In genomic region chr1:167947733-167948132, GRCh38 we compare ENCODE assay signal across 20 cellular contexts. TPM values are rescaled to one million over a fixed set of nuclear protein-coding genes. Genes with fewer than 3 reads are reported as not detected.
DNase-seq lines count a peak whose midpoint lies in the region; ATAC-seq, FAIRE-seq and TF ChIP-seq lines count a peak whose summit lies in the region.
"Had no signal": no experiment of that assay in that cellular context is flagged by ENCODE, and none has a peak within 500 bp of the region (broad histone marks: within the 10 kb centered on the region; RNA-seq: fewer than 3 reads in every experiment).

No MANE protein-coding gene starts in this region.

- H3F3A ChIP-seq in GM23338 (replicated peaks; ENCODE audit: low read depth), result no peaks in the 10 kb centered on the region
- H3F3A ChIP-seq in smooth muscle cell (ENCODE audit: low read depth), result no peaks in the 10 kb centered on the region

- H3K27ac Mint-ChIP-seq in GM23338, result peak overlapping the region; percentile 19
- H3K27ac Mint-ChIP-seq in WTC11, result peak overlapping the region; percentile 61
- no peak overlapping the region for H3K27ac Mint-ChIP-seq in Calu3 (ENCODE audit: unreplicated experiment)

- H3K4me3 Mint-ChIP-seq in GM23338, result no peak overlapping the region
- no peak overlapping the region for H3K4me3 Mint-ChIP-seq in WTC11
- H3K4me3 Mint-ChIP-seq in Calu3 (ENCODE audit: low read depth, unreplicated experiment), result no peak overlapping the region

- H3K9me3 ChIP-seq in HepG2 (ENCODE audit: low read length) (no peaks in the 10 kb centered on the region), smooth muscle cell (replicated peaks; ENCODE audit: low read depth) (no peaks in the 10 kb centered on the region), gastroesophageal sphincter (no peaks in the 10 kb centered on the region)

- no peak for TF ChIP-seq POLR2A in HepG2 (IDR thresholded peaks at IDR 0.05; ENCODE audit: insufficient read depth in 1 of 2, low read depth in 2 of 2, low read length in 2 of 2)
- no peak for TF ChIP-seq POLR2A in gastroesophageal sphincter (IDR thresholded peaks at IDR 0.05)

- H3K4me1 Mint-ChIP-seq in GM23338, result peaks cover 15% of the 10 kb centered on the region
- H3K4me1 Mint-ChIP-seq in WTC11, result peaks cover 16% of the 10 kb centered on the region
- peaks cover 29% of the 10 kb centered on the region for H3K4me1 Mint-ChIP-seq in Calu3 (ENCODE audit: low read depth, unreplicated experiment)

- TF ChIP-seq CTCF in GM23338 (conservative IDR thresholded peaks at IDR 0.05; ENCODE audit: low read depth in 2 of 2) (no peak), WTC11 (IDR thresholded peaks at IDR 0.05) (no peak), HepG2 (CRISPR knock-in tag; IDR thresholded peaks at IDR 0.05) (no peak), smooth muscle cell (IDR thresholded peaks at IDR 0.05; ENCODE audit: borderline replicate concordance, insufficient read depth, poor library complexity, severe bottlenecking) (no peak), gastroesophageal sphincter (IDR thresholded peaks at IDR 0.05) (no peak), Calu3 (IDR thresholded peaks at IDR 0.05; ENCODE audit: unreplicated experiment) (no peak)

- peaks cover 7% of the 10 kb centered on the region; the same call in 1 of the 2 replicates for H3K36me3 ChIP-seq in GM23338 (ENCODE audit: insufficient read depth)
- peaks cover 3 to 8% of the 10 kb centered on the region in 2 experiments; a peak in 4 of 5 replicates for H3K36me3 ChIP-seq in HepG2 (replicated peaks in 1 of 2; ENCODE audit: control insufficient read depth in 1 of 2, insufficient read depth in 2 of 2, low read length in 2 of 2)
- peaks cover 2% of the 10 kb centered on the region for H3K36me3 ChIP-seq in smooth muscle cell (ENCODE audit: low read depth)
- peaks cover 0 to 9% of the 10 kb centered on the region in 2 donors for H3K36me3 ChIP-seq in gastroesophageal sphincter

- peak; percentile 15 for FAIRE-seq in HepG2 (lab: Jason Lieb, UNC)

- peaks cover 29% of the 10 kb centered on the region for H3K36me3 Mint-ChIP-seq in GM23338 (ENCODE audit: low read depth)
- H3K36me3 Mint-ChIP-seq in WTC11, result peaks cover 28% of the 10 kb centered on the region
- peaks cover 8% of the 10 kb centered on the region for H3K36me3 Mint-ChIP-seq in Calu3 (ENCODE audit: insufficient read depth, unreplicated experiment)

- H3K9ac ChIP-seq in HepG2 (ENCODE audit: insufficient read depth, low read depth, low read length) (no peak overlapping the region), smooth muscle cell (ENCODE audit: low read depth) (no peak overlapping the region)
- H3K9ac ChIP-seq: GM23248 had no signal

- in situ Hi-C loops in HepG2 (cut with HindIII; ENCODE audit: extremely low pct_ligation_motif_present, low pct_unique_long_range_greater_than_20kb), result no loop called here

- H2AFZ ChIP-seq in GM23338 (no peak overlapping the region), HepG2 (ENCODE audit: low read length) (no peak overlapping the region), smooth muscle cell (ENCODE audit: low read depth) (no peak overlapping the region)
- H2AFZ ChIP-seq: GM23248 had no signal

- H3K9me3 Mint-ChIP-seq in GM23338 (peaks cover 2% of the 10 kb centered on the region; the same call in 2 of the 3 replicates), WTC11 (peaks cover 5% of the 10 kb centered on the region), Calu3 (ENCODE audit: low read depth, unreplicated experiment) (no peaks in the 10 kb centered on the region)

- DNase-seq in GM23338 (ENCODE audit: low spot score) (no peak), WTC11 (ENCODE audit: low spot score) (no peak), HepG2 (ENCODE audit: low spot score) (peak; percentile 26), smooth muscle cell (lab: John Stamatoyannopoulos, UW; ENCODE audit: unreplicated experiment) (no peak), Calu3 (no peak)
- DNase-seq: ACHN, AML-193, GDM1, GM23248, NCI-H1417, NCI-H187, NCI-H2227 treated with DMSO at 0.1 percent for 48 hours, NCI-H524, NCI-H82, OCI-M1, SHP77 had no signal

- 77% methylated on average over 2 of the region's 2 CpGs for WGBS in HepG2 (ENCODE audit: low lambda C conversion rate)
- WGBS in smooth muscle cell (ENCODE audit: low lambda C conversion rate), result 92% methylated on average over 2 of the region's 2 CpGs
- 79 to 86% methylated on average over 2 of the region's 2 CpGs for WGBS in gastroesophageal sphincter (ENCODE audit: low coverage in 1 of 2), 2 donors

- H3K27me3 Mint-ChIP-seq in GM23338 (ENCODE audit: insufficient read depth, low read depth, poor library complexity) (peaks cover 2% of the 10 kb centered on the region), WTC11 (ENCODE audit: low read depth) (no peaks in the 10 kb centered on the region), Calu3 (ENCODE audit: unreplicated experiment) (no peaks in the 10 kb centered on the region)

- H3K27me3 ChIP-seq in GM23338 (ENCODE audit: insufficient read depth) (no peaks in the 10 kb centered on the region), HepG2 (ENCODE audit: control insufficient read depth in 1 of 2, insufficient read depth in 2 of 2, low read length in 2 of 2) (no peaks in the 10 kb centered on the region), smooth muscle cell (ENCODE audit: low read depth) (no peaks in the 10 kb centered on the region), gastroesophageal sphincter (no peaks in the 10 kb centered on the region)

- H3K4me2 ChIP-seq in GM23338, result peak overlapping the region; percentile 3; the same call in 1 of the 2 replicates
- H3K4me2 ChIP-seq in HepG2 (ENCODE audit: low read depth, low read length), result peak overlapping the region; percentile 31; the same call in 1 of the 2 replicates
- no peak overlapping the region for H3K4me2 ChIP-seq in smooth muscle cell

- H3K4me1 ChIP-seq in GM23338 (ENCODE audit: insufficient read depth) (peaks cover 14% of the 10 kb centered on the region; the same call in 1 of the 2 replicates), HepG2 (ENCODE audit: insufficient read depth, low read length) (peaks cover 33% of the 10 kb centered on the region), smooth muscle cell (ENCODE audit: low read depth) (no peaks in the 10 kb centered on the region), gastroesophageal sphincter (peaks cover 0 to 43% (median 0%) of the 10 kb centered on the region in 3 donors)

- TF ChIP-seq EP300 in HepG2 (IDR thresholded peaks at IDR 0.05; ENCODE audit: low read depth in 2 of 2, low read length in 2 of 2) (no peak), HepG2 (CRISPR knock-in tag; IDR thresholded peaks at IDR 0.05; ENCODE audit: borderline replicate concordance) (no peak), gastroesophageal sphincter (IDR thresholded peaks at IDR 0.05) (no peak)

- CTCF ChIA-PET in WTC11 (lab: Charles Lee), result no interaction called here
- CTCF ChIA-PET in HepG2 (lab: Yijun Ruan, JAX; ENCODE audit: low intra/inter-chr PET ratio, low total read pairs), result no interaction called here
- CTCF ChIA-PET in Calu3 (lab: Charles Lee), result no interaction called here

- intact Hi-C loops in HepG2 (cut with micrococcal nuclease; ENCODE audit: unreplicated experiment), result no loop called here
- intact Hi-C loops in Calu3 (cut with micrococcal nuclease; ENCODE audit: unreplicated experiment), result no loop called here

- peaks cover 91% of the 10 kb centered on the region for H3K79me2 ChIP-seq in GM23338 (replicated peaks; ENCODE audit: insufficient read depth)
- H3K79me2 ChIP-seq in HepG2 (ENCODE audit: insufficient read depth, low read length), result peaks cover 84% of the 10 kb centered on the region
- H3K79me2 ChIP-seq in smooth muscle cell (ENCODE audit: low read depth), result peaks cover 97% of the 10 kb centered on the region

- 0 out of 2 replicates have a peak, but pooled peaks cover 9% of the 10 kb centered on the region for H4K20me1 ChIP-seq in GM23338 (replicated peaks; ENCODE audit: insufficient read depth)
- peaks cover 12% of the 10 kb centered on the region; the same call in 1 of the 2 replicates for H4K20me1 ChIP-seq in HepG2 (ENCODE audit: insufficient read depth, low read length)
- peaks cover 91% of the 10 kb centered on the region for H4K20me1 ChIP-seq in smooth muscle cell (ENCODE audit: low read depth)

- H3K4me3 ChIP-seq in GM23338, result no peak overlapping the region
- no peak overlapping the region for H3K4me3 ChIP-seq in HepG2 (replicated peaks in 1 of 3; ENCODE audit: insufficient read depth in 1 of 3, low read depth in 2 of 3, low read length in 3 of 3)
- H3K4me3 ChIP-seq in smooth muscle cell, result no peak overlapping the region
- no peak overlapping the region for H3K4me3 ChIP-seq in gastroesophageal sphincter
- H3K4me3 ChIP-seq: GM23248 had no signal

- H3K27ac ChIP-seq in GM23338 (ENCODE audit: low read depth) (no peak overlapping the region), HepG2 (ENCODE audit: extremely low read length, insufficient read depth, low read length) (peak overlapping the region; percentile 10), smooth muscle cell (ENCODE audit: low read depth) (peak overlapping the region; percentile 1), gastroesophageal sphincter (no peak overlapping the region)
- H3K27ac ChIP-seq: C4-2B, GM23248 had no signal

- ATAC-seq in GM23338 (no peak), WTC11 (no peak), HepG2 (no peak), HG02885 (IDR thresholded peaks at IDR 0.05; ENCODE audit: poor library complexity, unreplicated experiment) (no peak), gastroesophageal sphincter (no peak)

- POLR2A ChIA-PET in WTC11 (lab: Charles Lee) (no interaction called here), HepG2 (lab: Yijun Ruan, JAX) (no interaction called here)

- BruUV-seq in HepG2 (replicated peaks; lab: Mats Ljungman, UMichigan) (no TSS peak), Calu3 (replicated peaks; lab: Mats Ljungman, UMichigan) (no TSS peak)

- no peak for TF ChIP-seq RAD21 in HepG2 (CRISPR knock-in tag; IDR thresholded peaks at IDR 0.05)

- H3K9me2 ChIP-seq in GM23338 (ENCODE audit: insufficient read depth), result no peaks in the 10 kb centered on the region

RNA-seq across cellular contexts. Expression of gene MPC2, which starts 10.9 kb away (rescaled TPM):
- total RNA-seq in GM23338 (2014; rRNA removed; shearing (Covaris generic)), result 21.6 and 37.2 TPM in 2 replicates
- 71.0 and 76.9 TPM in 2 replicates for polyA plus RNA-seq in GM23338 (2016; fragmentation: Nextera tagmentation; extraction: Ambion mirVana)
- total RNA-seq in WTC11 (2021), result 35.2 to 42.8 TPM (median 36.9 TPM) in 3 replicates
- 136 and 167 TPM in 2 replicates for total RNA-seq in HepG2 (2016; rRNA removed; fragmentation: Illumina TruSeq; extraction: Trizol)
- 55.7 and 74.9 TPM in 2 replicates for total RNA-seq in HepG2 (2016; cell fraction: cytosol; rRNA removed; fragmentation: Illumina TruSeq; extraction: Trizol; ENCODE audit: low read depth)
- 135 and 177 TPM in 2 replicates for total RNA-seq in HepG2 (2016; cell fraction: insoluble cytoplasmic fraction; rRNA removed; fragmentation: Illumina TruSeq; extraction: Trizol)
- total RNA-seq in HepG2 (2016; cell fraction: membrane; rRNA removed; fragmentation: Illumina TruSeq; extraction: Trizol), result 99.6 and 124 TPM in 2 replicates
- total RNA-seq in HepG2 (2016; cell fraction: nucleus; rRNA removed; fragmentation: Illumina TruSeq; extraction: Trizol), result 59.5 and 60.1 TPM in 2 replicates
- 30.6 and 38.8 TPM in 2 replicates for polyA plus RNA-seq in HepG2 (2011; rRNA removed)
- polyA plus RNA-seq in HepG2 (2011; cell fraction: cytosol; rRNA removed), result 20.0 and 25.7 TPM in 2 replicates
- polyA plus RNA-seq in HepG2 (2011; cell fraction: nucleus; rRNA removed), result 4.9 and 6.2 TPM in 2 replicates
- 44.9 and 69.4 TPM in 2 replicates for polyA plus RNA-seq in HepG2 (2012)
- polyA plus RNA-seq in HepG2 (2016; cell fraction: cytosol; fragmentation: Illumina TruSeq; extraction: Trizol; ENCODE audit: low read depth), result 87.5 and 128 TPM in 2 replicates
- 185 and 198 TPM in 2 replicates for polyA plus RNA-seq in HepG2 (2016; cell fraction: insoluble cytoplasmic fraction; fragmentation: Illumina TruSeq; extraction: Trizol; ENCODE audit: low read depth)
- 103 and 146 TPM in 2 replicates for polyA plus RNA-seq in HepG2 (2016; cell fraction: membrane; fragmentation: Illumina TruSeq; extraction: Trizol; ENCODE audit: low read depth)
- polyA plus RNA-seq in HepG2 (2016; cell fraction: nucleus; fragmentation: Illumina TruSeq; extraction: Trizol; ENCODE audit: insufficient read depth, low read depth), result 116 and 120 TPM in 2 replicates
- 6.2 and 10.8 TPM in 2 replicates for polyA minus RNA-seq in HepG2 (2011; rRNA and poly(A)+ RNA removed; ENCODE audit: low replicate concordance)
- 11.6 and 17.2 TPM in 2 replicates for polyA minus RNA-seq in HepG2 (2011; cell fraction: cytosol; rRNA and poly(A)+ RNA removed)
- 10.8 and 11.7 TPM in 2 replicates for polyA minus RNA-seq in HepG2 (2011; cell fraction: nucleus; rRNA and poly(A)+ RNA removed)
- 47.1 and 58.2 TPM in 2 replicates for total RNA-seq in smooth muscle cell
- 66.5 and 69.9 TPM in 2 replicates for polyA plus RNA-seq in smooth muscle cell
- total RNA-seq in gastroesophageal sphincter, result 100 to 1,000 TPM in 1 of 4 donors, 10 to 100 TPM in 3; 43.8 to 102 (median 58.5) TPM
- total RNA-seq in Calu3 (2022), result 124 and 126 TPM in 2 replicates

RNA-seq across cellular contexts. Expression of gene DCAF6, which starts 11.2 kb away (rescaled TPM):
- total RNA-seq in GM23338 (2014; rRNA removed; shearing (Covaris generic)), result 24.6 and 27.3 TPM in 2 replicates
- 16.7 and 18.6 TPM in 2 replicates for polyA plus RNA-seq in GM23338 (2016; fragmentation: Nextera tagmentation; extraction: Ambion mirVana)
- total RNA-seq in WTC11 (2021), result 13.5 to 17.4 TPM (median 16.1 TPM) in 3 replicates
- total RNA-seq in HepG2 (2016; rRNA removed; fragmentation: Illumina TruSeq; extraction: Trizol), result 24.7 and 26.9 TPM in 2 replicates
- total RNA-seq in HepG2 (2016; cell fraction: cytosol; rRNA removed; fragmentation: Illumina TruSeq; extraction: Trizol; ENCODE audit: low read depth), result 19.2 and 19.8 TPM in 2 replicates
- total RNA-seq in HepG2 (2016; cell fraction: insoluble cytoplasmic fraction; rRNA removed; fragmentation: Illumina TruSeq; extraction: Trizol), result 24.4 and 26.6 TPM in 2 replicates
- 30.2 and 31.2 TPM in 2 replicates for total RNA-seq in HepG2 (2016; cell fraction: membrane; rRNA removed; fragmentation: Illumina TruSeq; extraction: Trizol)
- 35.5 and 41.2 TPM in 2 replicates for total RNA-seq in HepG2 (2016; cell fraction: nucleus; rRNA removed; fragmentation: Illumina TruSeq; extraction: Trizol)
- polyA plus RNA-seq in HepG2 (2011; rRNA removed), result 29.8 and 33.7 TPM in 2 replicates
- polyA plus RNA-seq in HepG2 (2011; cell fraction: cytosol; rRNA removed), result 18.7 and 31.3 TPM in 2 replicates
- 24.6 and 25.9 TPM in 2 replicates for polyA plus RNA-seq in HepG2 (2011; cell fraction: nucleus; rRNA removed)
- polyA plus RNA-seq in HepG2 (2012), result 17.8 and 22.4 TPM in 2 replicates
- 7.0 and 7.9 TPM in 2 replicates for polyA plus RNA-seq in HepG2 (2016; cell fraction: cytosol; fragmentation: Illumina TruSeq; extraction: Trizol; ENCODE audit: low read depth)
- polyA plus RNA-seq in HepG2 (2016; cell fraction: insoluble cytoplasmic fraction; fragmentation: Illumina TruSeq; extraction: Trizol; ENCODE audit: low read depth), result 26.4 and 26.6 TPM in 2 replicates
- polyA plus RNA-seq in HepG2 (2016; cell fraction: membrane; fragmentation: Illumina TruSeq; extraction: Trizol; ENCODE audit: low read depth), result 18.2 and 18.5 TPM in 2 replicates
- polyA plus RNA-seq in HepG2 (2016; cell fraction: nucleus; fragmentation: Illumina TruSeq; extraction: Trizol; ENCODE audit: insufficient read depth, low read depth), result 30.5 and 31.0 TPM in 2 replicates
- 20.4 and 41.0 TPM in 2 replicates for polyA minus RNA-seq in HepG2 (2011; rRNA and poly(A)+ RNA removed; ENCODE audit: low replicate concordance)
- polyA minus RNA-seq in HepG2 (2011; cell fraction: cytosol; rRNA and poly(A)+ RNA removed), result 19.0 and 23.2 TPM in 2 replicates
- polyA minus RNA-seq in HepG2 (2011; cell fraction: nucleus; rRNA and poly(A)+ RNA removed), result 115 and 116 TPM in 2 replicates
- total RNA-seq in smooth muscle cell, result 30.0 and 34.9 TPM in 2 replicates
- polyA plus RNA-seq in smooth muscle cell, result 27.4 and 33.6 TPM in 2 replicates
- total RNA-seq in gastroesophageal sphincter, result 100 to 1,000 TPM in 3 of 4 donors, 10 to 100 TPM in 1; 99.6 to 137 (median 115) TPM
- total RNA-seq in Calu3 (2022), result 64.0 and 69.1 TPM in 2 replicates

RNA-seq across cellular contexts. Expression of gene ADCY10, which starts 33.8 kb away (rescaled TPM):
- total RNA-seq in GM23338 (2014; rRNA removed; shearing (Covaris generic)), result not detected in 2 replicates
- polyA plus RNA-seq in GM23338 (2016; fragmentation: Nextera tagmentation; extraction: Ambion mirVana) (not detected in 2 replicates), HepG2 (2011; rRNA removed) (0.03 TPM in 1 of 2 replicates, not detected in the other), smooth muscle cell (not detected in 2 replicates)
- total RNA-seq in WTC11 (2021) (0.07 to 0.34 TPM in 2 of 3 replicates, not detected in the other), HepG2 (2016; rRNA removed; fragmentation: Illumina TruSeq; extraction: Trizol) (0.02 and 0.03 TPM in 2 replicates), smooth muscle cell (0.18 TPM in 1 of 2 replicates, not detected in the other), gastroesophageal sphincter (under 1 TPM in 2 of 4 donors, not detected in 2; 0.12 to 0.16 TPM), Calu3 (2022) (0.31 and 0.91 TPM in 2 replicates)
- under 0.01 TPM in 1 of 2 replicates, not detected in the other for total RNA-seq in HepG2 (2016; cell fraction: cytosol; rRNA removed; fragmentation: Illumina TruSeq; extraction: Trizol; ENCODE audit: low read depth)
- total RNA-seq in HepG2 (2016; cell fraction: insoluble cytoplasmic fraction; rRNA removed; fragmentation: Illumina TruSeq; extraction: Trizol), result 0.06 TPM in 1 of 2 replicates, not detected in the other
- total RNA-seq in HepG2 (2016; cell fraction: membrane; rRNA removed; fragmentation: Illumina TruSeq; extraction: Trizol), result not detected in 2 replicates
- 0.06 TPM in 1 of 2 replicates, not detected in the other for total RNA-seq in HepG2 (2016; cell fraction: nucleus; rRNA removed; fragmentation: Illumina TruSeq; extraction: Trizol)
- 0.04 and 0.17 TPM in 2 replicates for polyA plus RNA-seq in HepG2 (2011; cell fraction: cytosol; rRNA removed)
- 0.12 TPM in 1 of 2 replicates, not detected in the other for polyA plus RNA-seq in HepG2 (2011; cell fraction: nucleus; rRNA removed)
- polyA plus RNA-seq in HepG2 (2012), result 0.05 TPM in 1 of 2 replicates, not detected in the other
- not detected in 2 replicates for polyA plus RNA-seq in HepG2 (2016; cell fraction: cytosol; fragmentation: Illumina TruSeq; extraction: Trizol; ENCODE audit: low read depth)
- not detected in 2 replicates for polyA plus RNA-seq in HepG2 (2016; cell fraction: insoluble cytoplasmic fraction; fragmentation: Illumina TruSeq; extraction: Trizol; ENCODE audit: low read depth)
- not detected in 2 replicates for polyA plus RNA-seq in HepG2 (2016; cell fraction: membrane; fragmentation: Illumina TruSeq; extraction: Trizol; ENCODE audit: low read depth)
- polyA plus RNA-seq in HepG2 (2016; cell fraction: nucleus; fragmentation: Illumina TruSeq; extraction: Trizol; ENCODE audit: insufficient read depth, low read depth), result not detected in 2 replicates
- 0.05 TPM in 1 of 2 replicates, not detected in the other for polyA minus RNA-seq in HepG2 (2011; rRNA and poly(A)+ RNA removed; ENCODE audit: low replicate concordance)
- polyA minus RNA-seq in HepG2 (2011; cell fraction: cytosol; rRNA and poly(A)+ RNA removed), result not detected in 2 replicates
- polyA minus RNA-seq in HepG2 (2011; cell fraction: nucleus; rRNA and poly(A)+ RNA removed), result 0.12 and 0.13 TPM in 2 replicates
- total RNA-seq: Daoy had no signal

Comparison
In these comparisons a context has a peak if more than half of its experiments do, and no peak if none do; other contexts are left out.
1. H3K27ac ChIP-seq: peak in HepG2 (single experiment) and smooth muscle cell (single experiment); none in GM23338 (single experiment) and gastroesophageal sphincter (0 of 4).